17 cellular contexts compared by ENCODE assay signal in genomic region chr14:100004392-100004791, GRCh38.
"Had no signal": no experiment of that assay in that cellular context is flagged by ENCODE, and none has a peak within 500 bp of the region (broad histone marks: within the 10 kb centered on the region; RNA-seq: fewer than 3 reads in every experiment).

No MANE protein-coding gene starts in this region.

- H3K36me3 ChIP-seq: brain microvascular endothelial cell had no signal

- ATAC-seq: activated CD4-positive, CD25-positive, alpha-beta regulatory T cell treated with anti-CD3 and anti-CD28 coated beads, Interleukin-2, amount 50 U/mL, for 24 hours; foreskin keratinocyte; stimulated activated naive CD8-positive, alpha-beta T cell treated with anti-CD3 and anti-CD28 coated beads, Interleukin-15, Interleukin-2, amounts not matched to agents 100 U/mL and 50 U/mL, for 24 hours had no signal

- H3K27ac ChIP-seq: brain microvascular endothelial cell, coronary artery, foreskin keratinocyte had no signal

- DNase-seq: activated CD4-positive, alpha-beta T cell treated with anti-CD3 and anti-CD28 coated beads, Interleukin-2, amount 50 U/mL, for 1 hour; activated CD8-positive, alpha-beta memory T cell treated with anti-CD3 and anti-CD28 coated beads for 24 hours; activated naive CD8-positive, alpha-beta T cell treated with anti-CD3 and anti-CD28 coated beads, Interleukin-2, amount 10 ng/mL, durations not matched to agents 7 days and 5 days; brain microvascular endothelial cell; foreskin keratinocyte; glutamatergic neuron; hypothalamus; nucleus accumbens; posterior cingulate gyrus; small intestine; stimulated activated naive CD8-positive, alpha-beta T cell treated with anti-CD3 and anti-CD28 coated beads, Interleukin-15, Interleukin-2, amounts not matched to agents 100 U/mL and 50 U/mL, for 24 hours had no signal

- H3K9me3 Mint-ChIP-seq: central memory CD8-positive, alpha-beta T cell had no signal

- H3K27ac Mint-ChIP-seq: activated naive CD8-positive, alpha-beta T cell treated with anti-CD3 and anti-CD28 coated beads, Interleukin-2, amount 10 ng/mL, durations not matched to agents 7 days and 5 days; activated T-helper 1 cell treated with anti-CD3 and anti-CD28 coated beads, Interleukin-12 subunit alpha, Interleukin-12 subunit beta, Interleukin-2, Interleukin-4 antibody, amounts not matched to agents 30 ng/mL and 10 ng/mL and 1 ng/mL, durations not matched to agents 14 hours and 24 hours and 36 hours; nephron; type B pancreatic cell had no signal

- H3K4me3 Mint-ChIP-seq: activated naive CD8-positive, alpha-beta T cell treated with anti-CD3 and anti-CD28 coated beads, Interleukin-2, amount 10 ng/mL, durations not matched to agents 7 days and 5 days; activated T-helper 1 cell treated with anti-CD3 and anti-CD28 coated beads, Interleukin-12 subunit alpha, Interleukin-12 subunit beta, Interleukin-2, Interleukin-4 antibody, amounts not matched to agents 30 ng/mL and 10 ng/mL and 1 ng/mL, durations not matched to agents 14 hours and 24 hours and 36 hours; central memory CD8-positive, alpha-beta T cell; nephron; type B pancreatic cell had no signal

- H3K4me1 ChIP-seq: foreskin keratinocyte had no signal

- H3K4me1 Mint-ChIP-seq: activated naive CD8-positive, alpha-beta T cell treated with anti-CD3 and anti-CD28 coated beads, Interleukin-2, amount 10 ng/mL, durations not matched to agents 7 days and 5 days; central memory CD8-positive, alpha-beta T cell; nephron had no signal

- H3K27me3 ChIP-seq: brain microvascular endothelial cell, foreskin keratinocyte had no signal

- H3K27me3 Mint-ChIP-seq: central memory CD8-positive, alpha-beta T cell; type B pancreatic cell had no signal

- H3K4me3 ChIP-seq: coronary artery had no signal
